ENCODE assay signal across 8 cellular contexts in the genomic region with DNA sequence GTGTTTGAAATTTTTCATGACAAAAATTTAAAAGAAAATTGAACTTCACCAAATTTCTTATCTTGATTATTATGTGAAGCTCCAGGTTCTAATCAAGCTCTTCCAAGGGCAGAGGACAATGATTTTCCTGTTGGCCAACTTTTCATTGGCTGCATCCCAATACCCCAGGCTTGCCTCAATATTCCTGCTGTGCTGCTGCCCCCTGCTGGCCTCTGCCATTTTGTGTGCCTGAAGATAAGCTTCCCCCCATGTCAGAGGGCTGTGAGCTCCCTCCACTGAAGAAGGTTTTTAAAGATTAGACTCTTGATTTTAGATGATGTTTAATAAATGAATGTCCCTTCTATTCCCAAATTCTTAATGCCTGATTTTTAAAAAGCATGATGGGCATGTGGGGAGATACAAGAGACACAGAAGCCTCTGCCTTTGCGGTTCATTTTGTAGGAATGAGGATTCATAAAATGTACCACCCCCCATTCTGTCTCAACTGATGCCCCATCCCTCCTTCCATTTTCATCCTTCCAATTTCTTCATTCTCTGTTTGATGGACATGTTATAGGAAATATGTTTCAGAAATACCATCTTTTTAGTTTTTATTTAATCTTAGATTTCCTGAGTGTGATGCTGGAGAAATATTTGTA.
A peak's percentile ranks its signal among the peaks of the same experiment; 100 is the strongest.
DNase-seq lines count a peak whose midpoint lies in the region; ATAC-seq and TF ChIP-seq lines count a peak whose summit lies in the region.

No MANE protein-coding gene starts in this region.

- peak; percentile 84 for TF ChIP-seq CTCF in GM12864 (IDR thresholded peaks at IDR 0.05; ENCODE audit: low read depth, low read length, missing control alignments)

- no peaks in the 10 kb centered on the region for H3K36me3 Mint-ChIP-seq in activated CD4-positive, alpha-beta T cell treated with anti-CD3 and anti-CD28 coated beads for 36 hours (ENCODE audit: low read depth)
- H3K36me3 Mint-ChIP-seq in stimulated activated effector memory CD8-positive, alpha-beta T cell treated with anti-CD3 and anti-CD28 coated beads, Interleukin-12 subunit alpha, Interleukin-12 subunit beta, amount 100 ng/mL, for 72 hours: no peaks in the 10 kb centered on the region

- no peak overlapping the region for H3K4me3 ChIP-seq in GM12864 (ENCODE audit: low read depth, low read length)

- H3K27ac Mint-ChIP-seq in activated CD4-positive, alpha-beta T cell treated with anti-CD3 and anti-CD28 coated beads for 36 hours: no peak overlapping the region
- H3K27ac Mint-ChIP-seq in stimulated activated effector memory CD8-positive, alpha-beta T cell treated with anti-CD3 and anti-CD28 coated beads, Interleukin-12 subunit alpha, Interleukin-12 subunit beta, amount 100 ng/mL, for 72 hours: no peak overlapping the region

- no peak for TF ChIP-seq POLR2A in GM18505 (IDR thresholded peaks at IDR 0.05; ENCODE audit: borderline replicate concordance, extremely low read depth, insufficient read depth, insufficient read length)

- DNase-seq in A172 (ENCODE audit: low spot score) (peak; percentile 35), GM12864 (ENCODE audit: low read depth) (peak; percentile 21), NCI-H1930 (lab: John Stamatoyannopoulos, UW) (peak; percentile 4 to 37), lung microvascular endothelial cell (ENCODE audit: low read depth in 2 of 2) (peak; percentile 72 to 75)
- DNase-seq in activated CD4-positive, alpha-beta T cell treated with anti-CD3 and anti-CD28 coated beads for 36 hours: peak; percentile 78
- peak; percentile 19 for DNase-seq in effector CD4-positive, alpha-beta T cell
- peak; percentile 34 to 75 for DNase-seq in stimulated activated effector memory CD8-positive, alpha-beta T cell treated with anti-CD3 and anti-CD28 coated beads, Interleukin-12 subunit alpha, Interleukin-12 subunit beta, amount 100 ng/mL, for 72 hours (ENCODE audit: low spot score in 2 of 2)

- H3K4me3 Mint-ChIP-seq in activated CD4-positive, alpha-beta T cell treated with anti-CD3 and anti-CD28 coated beads for 36 hours: no peak overlapping the region
- H3K4me3 Mint-ChIP-seq in stimulated activated effector memory CD8-positive, alpha-beta T cell treated with anti-CD3 and anti-CD28 coated beads, Interleukin-12 subunit alpha, Interleukin-12 subunit beta, amount 100 ng/mL, for 72 hours: no peak overlapping the region

- peak; percentile 33 for ATAC-seq in activated CD4-positive, alpha-beta T cell treated with anti-CD3 and anti-CD28 coated beads for 36 hours
- ATAC-seq in stimulated activated effector memory CD8-positive, alpha-beta T cell treated with anti-CD3 and anti-CD28 coated beads, Interleukin-12 subunit alpha, Interleukin-12 subunit beta, amount 100 ng/mL, for 72 hours: no peak
- no peak for ATAC-seq in GM18505 (IDR thresholded peaks at IDR 0.05; ENCODE audit: unreplicated experiment)

- H3K4me1 Mint-ChIP-seq in activated CD4-positive, alpha-beta T cell treated with anti-CD3 and anti-CD28 coated beads for 36 hours: peaks cover 3% of the 10 kb centered on the region
- H3K4me1 Mint-ChIP-seq in stimulated activated effector memory CD8-positive, alpha-beta T cell treated with anti-CD3 and anti-CD28 coated beads, Interleukin-12 subunit alpha, Interleukin-12 subunit beta, amount 100 ng/mL, for 72 hours: peaks cover 8% of the 10 kb centered on the region

- CTCF ChIA-PET in activated CD4-positive, alpha-beta T cell treated with anti-CD3 and anti-CD28 coated beads for 36 hours (lab: Charles Lee): interaction anchor here (0.6 to 2.7 kb wide), 20 partner anchors 14 to 751 kb away, joined by 3 to 10 read pairs (median 4); no protein-coding TSS in a partner anchor

- peaks cover 34% of the 10 kb centered on the region for H3K27me3 Mint-ChIP-seq in activated CD4-positive, alpha-beta T cell treated with anti-CD3 and anti-CD28 coated beads for 36 hours

- intact Hi-C loops in activated CD4-positive, alpha-beta T cell treated with anti-CD3 and anti-CD28 coated beads for 36 hours (cut with DNase I, micrococcal nuclease): loop anchor here (1.0 to 5.0 kb wide), 2 partner anchors 716 to 753 kb away; no protein-coding TSS in a partner anchor

- H3K9me3 Mint-ChIP-seq in activated CD4-positive, alpha-beta T cell treated with anti-CD3 and anti-CD28 coated beads for 36 hours (ENCODE audit: low read depth): peaks cover 9% of the 10 kb centered on the region
- H3K9me3 Mint-ChIP-seq in stimulated activated effector memory CD8-positive, alpha-beta T cell treated with anti-CD3 and anti-CD28 coated beads, Interleukin-12 subunit alpha, Interleukin-12 subunit beta, amount 100 ng/mL, for 72 hours: no peaks in the 10 kb centered on the region

- POLR2A ChIA-PET in activated CD4-positive, alpha-beta T cell treated with anti-CD3 and anti-CD28 coated beads for 36 hours (lab: Charles Lee): interaction anchor here (0.7 kb wide), 1 partner anchor 738 kb away, joined by 4 read pairs; no protein-coding TSS in a partner anchor

Comparison
In these comparisons a context has a peak if more than half of its experiments do, and no peak if none do; other contexts are left out.
1. DNase-seq: peak in every context shown above with its lines; median percentile 78 in activated CD4-positive, alpha-beta T cell treated with anti-CD3 and anti-CD28 coated beads for 36 hours; 74 in lung microvascular endothelial cell; 54 in stimulated activated effector memory CD8-positive, alpha-beta T cell treated with anti-CD3 and anti-CD28 coated beads, Interleukin-12 subunit alpha, Interleukin-12 subunit beta, amount 100 ng/mL, for 72 hours; 35 in A172; 21 in GM12864; 20 in NCI-H1930; 19 in effector CD4-positive, alpha-beta T cell.